ENCODE assay signal across 23 cellular contexts in genomic region chr20:25534845-25535244, GRCh38. TPM values are rescaled to one million over a fixed set of nuclear protein-coding genes. Genes with fewer than 3 reads are reported as not detected.
A peak's percentile ranks its signal among the peaks of the same experiment; 100 is the strongest.
DNase-seq lines count a peak whose midpoint lies in the region; ATAC-seq and TF ChIP-seq lines count a peak whose summit lies in the region.
"Had no signal": no experiment of that assay in that cellular context is flagged by ENCODE, and none has a peak within 500 bp of the region (broad histone marks: within the 10 kb centered on the region; RNA-seq: fewer than 3 reads in every experiment).

No MANE protein-coding gene starts in this region.

- H3K9me3 Mint-ChIP-seq in glutamatergic neuron (ENCODE audit: unreplicated experiment) (peaks cover 2% of the 10 kb centered on the region), osteocyte (ENCODE audit: unreplicated experiment) (peaks cover 4% of the 10 kb centered on the region)
- H3K9me3 Mint-ChIP-seq: HFFc6 had no signal

- H3K4me1 ChIP-seq in thoracic aorta (ENCODE audit: control insufficient read depth in 1 of 2, low read depth in 2 of 2): peaks cover 12 to 90% of the 10 kb centered on the region in 2 donors
- H3K4me1 ChIP-seq in A673 (ENCODE audit: insufficient read depth, low read length, poor library complexity, severe bottlenecking): peaks cover 6% of the 10 kb centered on the region
- no peaks in the 10 kb centered on the region for H3K4me1 ChIP-seq in mucosa of descending colon (ENCODE audit: low read depth)

- ATAC-seq in thoracic aorta (ENCODE audit: insufficient number of reproducible peaks, low FRiP score, low read depth) (no peak), mucosa of descending colon (no peak)
- ATAC-seq: SK-N-SH treated with all-trans-retinoic acid at 6 μM for 48 hours had no signal

- CTCF ChIA-PET in A673 (lab: Charles Lee): no interaction called here

- DNase-seq in H7: peak; percentile 19
- DNase-seq in glutamatergic neuron: no peak
- DNase-seq in thoracic aorta (ENCODE audit: low spot score): no peak
- DNase-seq in A673 (ENCODE audit: low spot score): no peak
- DNase-seq in mucosa of descending colon: no peak
- no peak for DNase-seq in osteocyte (ENCODE audit: extremely low spot score, unreplicated experiment)
- DNase-seq: ACHN; CD4-positive, alpha-beta T cell; COR-L47; DMS79; HFFc6; NCI-H1092 treated with DMSO at 0.1 percent for 48 hours; NCI-H146; NCI-H2029 treated with DMSO at 0.1 percent for 48 hours; NCI-H226; NCI-H510A treated with DMSO at 0.1 percent for 48 hours; NCI-H748 treated with DMSO at 0.1 percent for 48 hours; SIG-M5 had no signal

- H3K4me1 Mint-ChIP-seq in glutamatergic neuron (ENCODE audit: low read depth, unreplicated experiment) (peaks cover 57% of the 10 kb centered on the region), osteocyte (ENCODE audit: unreplicated experiment) (peaks cover 4% of the 10 kb centered on the region)

- intact Hi-C loops in A673 (cut with micrococcal nuclease; ENCODE audit: unreplicated experiment): no loop called here
- intact Hi-C loops in mucosa of descending colon (cut with DNase I, micrococcal nuclease): no loop called here

- H3K36me3 ChIP-seq in H7 (replicated peaks; ENCODE audit: control insufficient read depth, insufficient read depth, low read length): no peaks in the 10 kb centered on the region; the same call in 1 of the 2 replicates
- H3K36me3 ChIP-seq in thoracic aorta: no peaks in the 10 kb centered on the region
- H3K36me3 ChIP-seq in A673 (ENCODE audit: insufficient read depth, low read length, poor library complexity, severe bottlenecking): no peaks in the 10 kb centered on the region
- no peaks in the 10 kb centered on the region for H3K36me3 ChIP-seq in mucosa of descending colon (ENCODE audit: low read depth)

- no peak overlapping the region for H3K4me3 ChIP-seq in H7 (ENCODE audit: insufficient read depth, low read depth, low read length)
- H3K4me3 ChIP-seq in thoracic aorta: no peak overlapping the region
- no peak overlapping the region for H3K4me3 ChIP-seq in A673 (ENCODE audit: low read depth, low read length, poor library complexity, severe bottlenecking)
- no peak overlapping the region for H3K4me3 ChIP-seq in mucosa of descending colon
- H3K4me3 ChIP-seq: BLaER1 had no signal

- H3K27me3 ChIP-seq in H7 (ENCODE audit: control insufficient read depth, insufficient read depth, low read length): no peaks in the 10 kb centered on the region
- H3K27me3 ChIP-seq in thoracic aorta (replicated peaks; ENCODE audit: insufficient read depth): no peaks in the 10 kb centered on the region
- no peaks in the 10 kb centered on the region for H3K27me3 ChIP-seq in A673 (replicated peaks; ENCODE audit: insufficient read depth, low read depth, low read length, poor library complexity)
- H3K27me3 ChIP-seq: BLaER1 had no signal

- H3K27ac Mint-ChIP-seq in glutamatergic neuron (ENCODE audit: unreplicated experiment) (peak overlapping the region; percentile 36), osteocyte (ENCODE audit: unreplicated experiment) (no peak overlapping the region)
- H3K27ac Mint-ChIP-seq: CD4-positive, alpha-beta T cell; HFFc6 had no signal

- H3K27ac ChIP-seq in VCaP (peak overlapping the region; percentile 93), thoracic aorta (peak overlapping the region; percentile 89 to 93), A673 (ENCODE audit: low read depth, low read length, poor library complexity, severe bottlenecking) (no peak overlapping the region)
- H3K27ac ChIP-seq: BLaER1, KMS-11, RWPE1 had no signal

- POLR2A ChIA-PET in A673 (lab: Charles Lee; ENCODE audit: low non-redundant PET): no interaction called here

- no TSS peak for BruUV-seq in A673 (replicated peaks; lab: Mats Ljungman, UMichigan)

- H3K4me3 Mint-ChIP-seq in glutamatergic neuron (ENCODE audit: unreplicated experiment): no peak overlapping the region
- no peak overlapping the region for H3K4me3 Mint-ChIP-seq in osteocyte (ENCODE audit: unreplicated experiment)
- H3K4me3 Mint-ChIP-seq: CD4-positive, alpha-beta T cell; HFFc6 had no signal

- H3K27me3 Mint-ChIP-seq in glutamatergic neuron (ENCODE audit: unreplicated experiment) (peaks cover 2% of the 10 kb centered on the region), osteocyte (ENCODE audit: unreplicated experiment) (no peaks in the 10 kb centered on the region)
- H3K27me3 Mint-ChIP-seq: CD4-positive, alpha-beta T cell had no signal

- no peaks in the 10 kb centered on the region for H3K36me3 Mint-ChIP-seq in glutamatergic neuron (ENCODE audit: unreplicated experiment)
- peaks cover 11% of the 10 kb centered on the region for H3K36me3 Mint-ChIP-seq in osteocyte (ENCODE audit: unreplicated experiment)

- H3K9me3 ChIP-seq in thoracic aorta (no peaks in the 10 kb centered on the region), A673 (ENCODE audit: low read depth, low read length, poor library complexity, severe bottlenecking) (no peaks in the 10 kb centered on the region), mucosa of descending colon (no peaks in the 10 kb centered on the region)

- no peak for TF ChIP-seq CTCF in VCaP (conservative IDR thresholded peaks at IDR 0.05)
- no peak for TF ChIP-seq CTCF in glutamatergic neuron (IDR thresholded peaks at IDR 0.05; ENCODE audit: partially characterized antibody, unreplicated experiment)
- TF ChIP-seq CTCF in thoracic aorta (IDR thresholded peaks at IDR 0.05): no peak
- no peak for TF ChIP-seq CTCF in A673 (conservative IDR thresholded peaks at IDR 0.05; ENCODE audit: low read depth, low read length)
- no peak for TF ChIP-seq CTCF in mucosa of descending colon (IDR thresholded peaks at IDR 0.05)
- TF ChIP-seq CTCF in osteocyte (IDR thresholded peaks at IDR 0.05): no peak

RNA-seq across cellular contexts. Expression of gene NINL, which starts 50.5 kb away (rescaled TPM):
- total RNA-seq in H7 (2014; rRNA removed; shearing (Covaris generic)): 33.7 and 42.6 TPM in 2 replicates
- 86.8 TPM for total RNA-seq in glutamatergic neuron (ENCODE audit: unreplicated experiment)
- 10 to 100 TPM; 20.3 to 35.6 TPM for total RNA-seq in thoracic aorta
- total RNA-seq in A673 (2021): 31.5 and 36.8 TPM in 2 replicates
- total RNA-seq in mucosa of descending colon: 10 to 100 TPM in 1 of 3 donors, 1 to 10 TPM in 2; 1.8 to 15.1 (median 3.3) TPM
- total RNA-seq in osteocyte: 20.4 and 20.8 TPM in 2 replicates
